In genomic region chr7:22884911-22885823, GRCh38 we compare ENCODE assay signal across 9 cellular contexts.
DNase-seq lines count a peak whose midpoint lies in the region; ATAC-seq and TF ChIP-seq lines count a peak whose summit lies in the region.
"Had no signal": no experiment of that assay in that cellular context is flagged by ENCODE, and none has a peak within 500 bp of the region (broad histone marks: within the 10 kb centered on the region; RNA-seq: fewer than 3 reads in every experiment).

No MANE protein-coding gene starts in this region.

- no peak overlapping the region for H4K8ac ChIP-seq in H9 (replicated peaks; ENCODE audit: insufficient read length, low read depth, low read length)

- H3K4ac ChIP-seq in H9 (ENCODE audit: low read depth, low read length), result no peak overlapping the region

- no peak overlapping the region for H3K4me3 ChIP-seq in mucosa of descending colon
- H3K4me3 ChIP-seq in right atrium auricular region, result no peak overlapping the region
- H3K4me3 ChIP-seq: suprapubic skin had no signal

- H3K4me2 ChIP-seq in H9 (ENCODE audit: insufficient read depth, insufficient read length, low read length), result no peak overlapping the region

- H2BK20ac ChIP-seq in H9 (ENCODE audit: low read depth, low read length, poor library complexity, severe bottlenecking), result no peak overlapping the region

- no peak overlapping the region for H3K18ac ChIP-seq in H9 (ENCODE audit: insufficient read length, low read depth, low read length)

- H3K14ac ChIP-seq in H9 (ENCODE audit: insufficient read depth, low read length), result no peak overlapping the region

- no peak overlapping the region for H3K23ac ChIP-seq in H9 (ENCODE audit: insufficient read length, low read depth, low read length)

- no peaks in the 10 kb centered on the region for H4K20me1 ChIP-seq in H9 (ENCODE audit: control insufficient read depth, insufficient read depth, insufficient read length)

- no peaks in the 10 kb centered on the region for H3K36me3 ChIP-seq in mucosa of descending colon (ENCODE audit: low read depth)
- no peaks in the 10 kb centered on the region for H3K36me3 ChIP-seq in right atrium auricular region
- H3K36me3 ChIP-seq: suprapubic skin had no signal

- no peaks in the 10 kb centered on the region for H3K9me3 Mint-ChIP-seq in natural killer cell treated with Interleukin-12 subunit alpha and Interleukin-12 subunit beta and Interleukin-15 and Interleukin-18, amount 100 ng/mL, for 72 hours
- no peaks in the 10 kb centered on the region for H3K9me3 Mint-ChIP-seq in natural killer cell
- H3K9me3 Mint-ChIP-seq in stimulated activated naive CD8-positive, alpha-beta T cell treated with anti-CD3 and anti-CD28 coated beads, Interleukin-15, amount 100 ng/mL, for 72 hours, result peaks cover 10 to 15% of the 10 kb centered on the region in 2 donors
- H3K9me3 Mint-ChIP-seq in H9, result no peaks in the 10 kb centered on the region

- H3K79me1 ChIP-seq in H9 (ENCODE audit: insufficient read depth, low read depth, low read length, poor library complexity, severe bottlenecking), result no peaks in the 10 kb centered on the region

- H2BK15ac ChIP-seq in H9 (ENCODE audit: low read depth, low read length), result no peak overlapping the region

- H2BK120ac ChIP-seq in H9 (ENCODE audit: low read depth, low read length, poor library complexity, severe bottlenecking), result no peak overlapping the region

- H3K4me1 ChIP-seq in H9 (ENCODE audit: insufficient read depth, low read length), result no peaks in the 10 kb centered on the region
- H3K4me1 ChIP-seq in mucosa of descending colon (ENCODE audit: low read depth), result no peaks in the 10 kb centered on the region
- no peaks in the 10 kb centered on the region for H3K4me1 ChIP-seq in right atrium auricular region
- H3K4me1 ChIP-seq: suprapubic skin had no signal

- H3K9me3 ChIP-seq in H9 (ENCODE audit: control insufficient read depth, low read depth, low read length) (no peaks in the 10 kb centered on the region), mucosa of descending colon (no peaks in the 10 kb centered on the region), right atrium auricular region (no peaks in the 10 kb centered on the region)
- H3K9me3 ChIP-seq: suprapubic skin had no signal

- H3K27ac ChIP-seq in H9 (ENCODE audit: insufficient read length, low read depth, low read length) (no peak overlapping the region), right atrium auricular region (no peak overlapping the region)
- H3K27ac ChIP-seq: suprapubic skin had no signal

- H3K23me2 ChIP-seq in H9 (ENCODE audit: insufficient read length, low read depth, low read length, poor library complexity, severe bottlenecking), result no peaks in the 10 kb centered on the region

- intact Hi-C loops in natural killer cell (cut with micrococcal nuclease) (no loop called here), mucosa of descending colon (cut with DNase I, micrococcal nuclease) (no loop called here)

- H4K5ac ChIP-seq in H9 (ENCODE audit: insufficient read length, low read depth, low read length), result no peak overlapping the region

- H2AFZ ChIP-seq in H9 (ENCODE audit: low read length), result no peak overlapping the region

- H3K4me1 Mint-ChIP-seq in natural killer cell treated with Interleukin-12 subunit alpha and Interleukin-12 subunit beta and Interleukin-15 and Interleukin-18, amount 100 ng/mL, for 72 hours (ENCODE audit: low read depth in 2 of 2), result peaks cover 25 to 30% of the 10 kb centered on the region in 2 donors
- H3K4me1 Mint-ChIP-seq in natural killer cell (peaks cover 0 to 8% of the 10 kb centered on the region in 2 donors), H9 (0 out of 4 replicates have a peak, but pooled peaks cover 0 to 2% of the 10 kb centered on the region in 2 experiments)
- H3K4me1 Mint-ChIP-seq in stimulated activated naive CD8-positive, alpha-beta T cell treated with anti-CD3 and anti-CD28 coated beads, Interleukin-15, amount 100 ng/mL, for 72 hours, result peaks cover 47% of the 10 kb centered on the region

- H3K27me3 Mint-ChIP-seq in natural killer cell treated with Interleukin-12 subunit alpha and Interleukin-12 subunit beta and Interleukin-15 and Interleukin-18, amount 100 ng/mL, for 72 hours, result peaks cover 0 to 20% of the 10 kb centered on the region in 2 donors
- peaks cover 0 to 5% of the 10 kb centered on the region in 2 donors for H3K27me3 Mint-ChIP-seq in natural killer cell (ENCODE audit: low read depth in 2 of 2)
- H3K27me3 Mint-ChIP-seq in stimulated activated naive CD8-positive, alpha-beta T cell treated with anti-CD3 and anti-CD28 coated beads, Interleukin-15, amount 100 ng/mL, for 72 hours, result no peaks in the 10 kb centered on the region
- peaks cover 2% of the 10 kb centered on the region for H3K27me3 Mint-ChIP-seq in H9 (ENCODE audit: low read depth)

- no peak overlapping the region for H2BK12ac ChIP-seq in H9 (ENCODE audit: insufficient read length, low read depth, low read length)

- peak overlapping the region; percentile 97 to 98 for H3K27ac Mint-ChIP-seq in natural killer cell treated with Interleukin-12 subunit alpha and Interleukin-12 subunit beta and Interleukin-15 and Interleukin-18, amount 100 ng/mL, for 72 hours
- H3K27ac Mint-ChIP-seq in natural killer cell (no peak overlapping the region), H9 (no peak overlapping the region)
- H3K27ac Mint-ChIP-seq in stimulated activated naive CD8-positive, alpha-beta T cell treated with anti-CD3 and anti-CD28 coated beads, Interleukin-15, amount 100 ng/mL, for 72 hours, result peak overlapping the region; percentile 99 to 100

- no peak for DNase-seq in natural killer cell treated with Interleukin-12 subunit alpha and Interleukin-12 subunit beta and Interleukin-15 and Interleukin-18, amount 100 ng/mL, for 72 hours (ENCODE audit: low spot score)
- DNase-seq in natural killer cell (no peak), NCI-H69 (lab: John Stamatoyannopoulos, UW) (peak; percentile 27), H9 (no peak), mucosa of descending colon (no peak), right atrium auricular region (ENCODE audit: low spot score) (no peak)
- DNase-seq in stimulated activated naive CD8-positive, alpha-beta T cell treated with anti-CD3 and anti-CD28 coated beads, Interleukin-15, amount 100 ng/mL, for 72 hours, result peak; percentile 14 to 17

- no peak overlapping the region for H3T11ph ChIP-seq in H9 (ENCODE audit: low read length)

- peaks cover 10% of the 10 kb centered on the region for H3K36me3 Mint-ChIP-seq in natural killer cell treated with Interleukin-12 subunit alpha and Interleukin-12 subunit beta and Interleukin-15 and Interleukin-18, amount 100 ng/mL, for 72 hours
- H3K36me3 Mint-ChIP-seq in natural killer cell (no peaks in the 10 kb centered on the region), H9 (ENCODE audit: insufficient read depth in 1 of 3, low read depth in 3 of 3) (no peaks in the 10 kb centered on the region)

- no peak overlapping the region for H3K56ac ChIP-seq in H9 (ENCODE audit: insufficient read length, low read depth, low read length)

- ATAC-seq in natural killer cell treated with Interleukin-12 subunit alpha and Interleukin-12 subunit beta and Interleukin-15 and Interleukin-18, amount 100 ng/mL, for 72 hours, result peak; percentile 63 to 66
- ATAC-seq in natural killer cell (no peak), HG02884 (IDR thresholded peaks at IDR 0.05; ENCODE audit: unreplicated experiment) (peak; percentile 41), mucosa of descending colon (no peak)
- ATAC-seq in stimulated activated naive CD8-positive, alpha-beta T cell treated with anti-CD3 and anti-CD28 coated beads, Interleukin-15, amount 100 ng/mL, for 72 hours, result peak; percentile 78

- H4K91ac ChIP-seq in H9 (ENCODE audit: insufficient read length, low read depth, low read length), result no peak overlapping the region

- H2AK5ac ChIP-seq in H9 (ENCODE audit: insufficient read length, low read length), result no peak overlapping the region

- no CpG with 5 or more reads among the region's 5 CpGs for WGBS in H9 (ENCODE audit: extremely low coverage, insufficient read length, low lambda C conversion rate)

- no peak overlapping the region for H3K9ac ChIP-seq in H9 (ENCODE audit: extremely low read depth, insufficient read length, low read length)

- H2BK5ac ChIP-seq in H9 (ENCODE audit: insufficient read length, low read length), result no peak overlapping the region

- H3K79me2 ChIP-seq in H9 (ENCODE audit: insufficient read depth, low read length), result no peaks in the 10 kb centered on the region

- peak overlapping the region; percentile 73 for H3K4me3 Mint-ChIP-seq in natural killer cell treated with Interleukin-12 subunit alpha and Interleukin-12 subunit beta and Interleukin-15 and Interleukin-18, amount 100 ng/mL, for 72 hours
- H3K4me3 Mint-ChIP-seq in natural killer cell (no peak overlapping the region), H9 (no peak overlapping the region)
- H3K4me3 Mint-ChIP-seq in stimulated activated naive CD8-positive, alpha-beta T cell treated with anti-CD3 and anti-CD28 coated beads, Interleukin-15, amount 100 ng/mL, for 72 hours, result peak overlapping the region; percentile 10 to 76

- TF ChIP-seq CTCF in natural killer cell (IDR thresholded peaks at IDR 0.05) (no peak), H9 (conservative IDR thresholded peaks at IDR 0.05) (no peak), mucosa of descending colon (IDR thresholded peaks at IDR 0.05) (no peak), right atrium auricular region (IDR thresholded peaks at IDR 0.05) (no peak)

- H3K27me3 ChIP-seq in H9 (ENCODE audit: insufficient read depth, low read length) (no peaks in the 10 kb centered on the region), right atrium auricular region (no peaks in the 10 kb centered on the region)
- H3K27me3 ChIP-seq: suprapubic skin had no signal

Comparison
In these comparisons a context has a peak if more than half of its experiments do, and no peak if none do; other contexts are left out.
1. ATAC-seq: peak in natural killer cell treated with Interleukin-12 subunit alpha and Interleukin-12 subunit beta and Interleukin-15 and Interleukin-18, amount 100 ng/mL, for 72 hours (2 of 2), HG02884 (single experiment) and stimulated activated naive CD8-positive, alpha-beta T cell treated with anti-CD3 and anti-CD28 coated beads, Interleukin-15, amount 100 ng/mL, for 72 hours (single experiment); none in natural killer cell (0 of 3) and mucosa of descending colon (single experiment).
2. H3K27ac Mint-ChIP-seq: peak in natural killer cell treated with Interleukin-12 subunit alpha and Interleukin-12 subunit beta and Interleukin-15 and Interleukin-18, amount 100 ng/mL, for 72 hours (2 of 2) and stimulated activated naive CD8-positive, alpha-beta T cell treated with anti-CD3 and anti-CD28 coated beads, Interleukin-15, amount 100 ng/mL, for 72 hours (2 of 2); none in natural killer cell (0 of 2) and H9 (0 of 3).
3. H3K4me3 Mint-ChIP-seq: peak in natural killer cell treated with Interleukin-12 subunit alpha and Interleukin-12 subunit beta and Interleukin-15 and Interleukin-18, amount 100 ng/mL, for 72 hours (single experiment) and stimulated activated naive CD8-positive, alpha-beta T cell treated with anti-CD3 and anti-CD28 coated beads, Interleukin-15, amount 100 ng/mL, for 72 hours (2 of 2); none in natural killer cell (single experiment) and H9 (0 of 2).
4. DNase-seq: peak in NCI-H69 (single experiment) and stimulated activated naive CD8-positive, alpha-beta T cell treated with anti-CD3 and anti-CD28 coated beads, Interleukin-15, amount 100 ng/mL, for 72 hours (2 of 2); none in natural killer cell treated with Interleukin-12 subunit alpha and Interleukin-12 subunit beta and Interleukin-15 and Interleukin-18, amount 100 ng/mL, for 72 hours (single experiment), natural killer cell (single experiment), H9 (single experiment), mucosa of descending colon (0 of 3) and right atrium auricular region (single experiment).